ENCODE assay signal across 1 cellular context in genomic region chr2:237590272-237591020, GRCh38.
TF ChIP-seq lines count a peak whose summit lies in the region.

RAB17 (minus strand) TSS chr2:237590734; CDS start chr2:237586154, 4,580 bp downstream.

TF ChIP-seq in HepG2, 621 proteins besides CTCF, POLR2A, EP300 and RAD21 (continued from another document and continues in another):
- TF ChIP-seq TEAD2 (CRISPR knock-in tag; IDR thresholded peaks at IDR 0.05) = no peak
- peak; percentile 60; the same call in 1 of the 2 replicates for TF ChIP-seq PBX2 (CRISPR knock-in tag; IDR thresholded peaks at IDR 0.05)
- peak; percentile 75; the same call in 1 of the 2 replicates for TF ChIP-seq MIER2 (CRISPR knock-in tag; IDR thresholded peaks at IDR 0.05)
- no peak for TF ChIP-seq CENPX (CRISPR knock-in tag; IDR thresholded peaks at IDR 0.05)
- peak; percentile 83 for TF ChIP-seq ATF7-NPFF (CRISPR knock-in tag; IDR thresholded peaks at IDR 0.05; ENCODE audit: low read depth)
- no peak for TF ChIP-seq ZNF879 (CRISPR knock-in tag; IDR thresholded peaks at IDR 0.05)
- TF ChIP-seq RBM39 (IDR thresholded peaks at IDR 0.05; ENCODE audit: low read depth, low read length, poor library complexity, severe bottlenecking) = no peak
- peak; percentile 57 for TF ChIP-seq TMF1 (CRISPR knock-in tag; IDR thresholded peaks at IDR 0.05; ENCODE audit: low read depth)
- peak; percentile 97 for TF ChIP-seq ZBTB20 (CRISPR knock-in tag; IDR thresholded peaks at IDR 0.05; ENCODE audit: borderline replicate concordance, low read depth)
- peak; percentile 54; the same call in 1 of the 2 replicates for TF ChIP-seq MIXL1 (CRISPR knock-in tag; IDR thresholded peaks at IDR 0.05)
- TF ChIP-seq ZBTB46 (CRISPR knock-in tag; IDR thresholded peaks at IDR 0.05; ENCODE audit: borderline replicate concordance) = 0 out of 2 replicates have a peak, but pooled peaks have one; percentile 51
- no peak for TF ChIP-seq ZNF83 (CRISPR knock-in tag; IDR thresholded peaks at IDR 0.05; ENCODE audit: borderline replicate concordance)
- no peak for TF ChIP-seq ATAD3A (CRISPR knock-in tag; IDR thresholded peaks at IDR 0.05)
- TF ChIP-seq BORCS8-MEF2B (CRISPR knock-in tag; IDR thresholded peaks at IDR 0.05) = peak; percentile 92; the same call in 1 of the 2 replicates
- TF ChIP-seq MZF1 (CRISPR knock-in tag; IDR thresholded peaks at IDR 0.05; ENCODE audit: borderline replicate concordance) = no peak
- no peak for TF ChIP-seq NFE2L2 (IDR thresholded peaks at IDR 0.05; ENCODE audit: low read length)
- TF ChIP-seq MTA3 (CRISPR knock-in tag; IDR thresholded peaks at IDR 0.05) = no peak
- TF ChIP-seq MAFG (CRISPR knock-in tag; IDR thresholded peaks at IDR 0.05) = no peak
- no peak for TF ChIP-seq REXO4 (CRISPR knock-in tag; IDR thresholded peaks at IDR 0.05; ENCODE audit: borderline replicate concordance)
- peak; percentile 79; the same call in 1 of the 2 replicates for TF ChIP-seq PITX1 (CRISPR knock-in tag; IDR thresholded peaks at IDR 0.05)
- no peak for TF ChIP-seq ZNF720 (CRISPR knock-in tag; IDR thresholded peaks at IDR 0.05)
- TF ChIP-seq MIER3 (CRISPR knock-in tag; IDR thresholded peaks at IDR 0.05; ENCODE audit: borderline replicate concordance) = peak; percentile 93
- TF ChIP-seq THRA (CRISPR knock-in tag; IDR thresholded peaks at IDR 0.05; ENCODE audit: borderline replicate concordance) = peak; percentile 96
- TF ChIP-seq UBTF (CRISPR knock-in tag; IDR thresholded peaks at IDR 0.05) = peak; percentile 91
- TF ChIP-seq MTF1 (CRISPR knock-in tag; IDR thresholded peaks at IDR 0.05) = no peak
- TF ChIP-seq NCOA5 (CRISPR knock-in tag; IDR thresholded peaks at IDR 0.05) = no peak
- 0 out of 2 replicates have a peak, but pooled peaks have one; percentile 64 for TF ChIP-seq ZNF567 (CRISPR knock-in tag; IDR thresholded peaks at IDR 0.05; ENCODE audit: borderline replicate concordance)
- TF ChIP-seq EEA1 (CRISPR knock-in tag; IDR thresholded peaks at IDR 0.05; ENCODE audit: borderline replicate concordance) = no peak
- 0 out of 2 replicates have a peak, but pooled peaks have one; percentile 82 for TF ChIP-seq BRCA1 (CRISPR knock-in tag; IDR thresholded peaks at IDR 0.05)
- peak; percentile 64; the same call in 1 of the 2 replicates for TF ChIP-seq THAP9 (CRISPR knock-in tag; IDR thresholded peaks at IDR 0.05; ENCODE audit: borderline replicate concordance)
- no peak for TF ChIP-seq IKZF4 (CRISPR knock-in tag; IDR thresholded peaks at IDR 0.05; ENCODE audit: borderline replicate concordance, low read depth, not compliant biosample characterization)
- TF ChIP-seq TP53 (CRISPR knock-in tag; conservative IDR thresholded peaks at IDR 0.05) = no peak; the same call in 1 of the 2 replicates
- no peak; the same call in 1 of the 2 replicates for TF ChIP-seq ARID2 (CRISPR knock-in tag; IDR thresholded peaks at IDR 0.05; ENCODE audit: borderline replicate concordance)
- peak; percentile 98 for TF ChIP-seq ZC3H13 (CRISPR knock-in tag; IDR thresholded peaks at IDR 0.05)
- 0 out of 2 replicates have a peak, but pooled peaks have one; percentile 82 for TF ChIP-seq ZNF784 (CRISPR knock-in tag; IDR thresholded peaks at IDR 0.05; ENCODE audit: borderline replicate concordance)
- TF ChIP-seq ZNF20 (CRISPR knock-in tag; IDR thresholded peaks at IDR 0.05) = no peak
- TF ChIP-seq ZBTB39 (CRISPR knock-in tag; IDR thresholded peaks at IDR 0.05) = peak; percentile 92; the same call in 1 of the 2 replicates
- peak; percentile 59; the same call in 1 of the 2 replicates for TF ChIP-seq ONECUT2 (CRISPR knock-in tag; IDR thresholded peaks at IDR 0.05)
- TF ChIP-seq ZNF891 (CRISPR knock-in tag; IDR thresholded peaks at IDR 0.05) = peak; percentile 82; the same call in 1 of the 2 replicates
- peak; percentile 85 for TF ChIP-seq ZNF317 (CRISPR knock-in tag; IDR thresholded peaks at IDR 0.05)
- no peak for TF ChIP-seq ELK4 (CRISPR knock-in tag; IDR thresholded peaks at IDR 0.05; ENCODE audit: borderline replicate concordance)
- no peak for TF ChIP-seq ZC3H4 (CRISPR knock-in tag; IDR thresholded peaks at IDR 0.05; ENCODE audit: borderline replicate concordance)
- TF ChIP-seq PRDM10 (CRISPR knock-in tag; IDR thresholded peaks at IDR 0.05; ENCODE audit: low read depth) = no peak
- TF ChIP-seq ZNF546 (CRISPR knock-in tag; conservative IDR thresholded peaks at IDR 0.05) = peak; percentile 72; the same call in 1 of the 2 replicates
- peak; percentile 85; the same call in 1 of the 2 replicates for TF ChIP-seq SIN3A (IDR thresholded peaks at IDR 0.05; ENCODE audit: borderline replicate concordance, low read depth, low read length)
- 0 out of 2 replicates have a peak, but pooled peaks have one; percentile 15 for TF ChIP-seq ZNF343 (CRISPR knock-in tag; IDR thresholded peaks at IDR 0.05)
- peak; percentile 70 for TF ChIP-seq GABPA (IDR thresholded peaks at IDR 0.05; ENCODE audit: low read depth, low read length)
- TF ChIP-seq GABPA (CRISPR knock-in tag; IDR thresholded peaks at IDR 0.05; ENCODE audit: low read depth) = peak; percentile 92
